6 cellular contexts compared by ENCODE assay signal in the genomic region with DNA sequence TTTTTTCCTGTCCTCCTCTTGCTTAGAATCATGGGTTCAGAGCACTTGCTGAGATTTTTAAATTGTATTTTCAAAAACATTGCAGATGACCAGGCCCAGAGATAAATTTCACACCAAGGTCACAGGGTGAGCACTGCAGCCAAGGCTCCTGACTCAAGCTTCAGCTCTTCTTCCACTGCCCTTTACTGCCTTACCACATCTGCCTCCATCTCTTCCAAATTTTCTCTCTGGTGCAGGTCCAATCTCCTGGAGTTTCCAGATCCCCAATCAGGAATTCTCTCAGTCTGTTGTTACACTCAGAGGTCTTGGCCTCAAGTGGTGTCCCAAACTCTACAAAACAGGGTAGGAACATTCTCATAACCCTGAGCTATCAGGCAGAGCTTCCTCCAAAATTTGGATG. TPM values are rescaled to one million over a fixed set of nuclear protein-coding genes. Genes with fewer than 3 reads are reported as not detected.
"Had no signal": no experiment of that assay in that cellular context is flagged by ENCODE, and none has a peak within 500 bp of the region (broad histone marks: within the 10 kb centered on the region; RNA-seq: fewer than 3 reads in every experiment).

No MANE protein-coding gene starts in this region.

- DNase-seq: H9, HCEC 1CT had no signal

- H3K27ac ChIP-seq: HL-60 had no signal

- H3K4me3 ChIP-seq: GM23338 had no signal

- H3K4me1 Mint-ChIP-seq: IgD-negative memory B cell had no signal

- H3K27ac Mint-ChIP-seq: GM23338, H9, IgD-negative memory B cell had no signal

- H3K36me3 Mint-ChIP-seq: IgD-negative memory B cell had no signal

- H3K4me3 Mint-ChIP-seq: GM23338, H9, IgD-negative memory B cell had no signal

- H3K9me3 Mint-ChIP-seq: GM23338, H9, IgD-negative memory B cell had no signal

- ATAC-seq: GM23338, HepG2 had no signal

RNA-seq across cellular contexts. Expression of a gene that starts 12.7 kb away (rescaled TPM):
- total RNA-seq: HepG2 had no signal
- polyA plus RNA-seq: HepG2, IgD-negative memory B cell had no signal
